ENCODE assay signal across 1 cellular context in the genomic region with DNA sequence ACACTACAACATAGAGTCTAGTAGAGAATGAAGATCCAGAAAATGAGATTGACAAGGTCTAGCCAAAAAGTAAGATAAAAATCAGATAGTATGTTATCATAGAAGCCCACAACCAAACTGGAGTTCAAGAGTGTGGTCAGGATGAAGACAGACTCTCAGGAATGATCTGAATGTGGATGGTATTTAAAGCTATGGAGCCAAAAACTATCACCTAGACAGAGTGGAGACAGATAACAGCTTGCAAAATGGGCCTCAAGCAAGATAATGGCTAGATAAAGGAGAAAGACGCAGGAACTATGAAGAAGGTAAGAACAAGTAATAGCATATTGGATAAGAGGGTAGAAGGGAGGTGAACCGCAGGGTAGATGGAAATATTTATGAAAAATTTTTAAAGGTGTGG.
TF ChIP-seq lines count a peak whose summit lies in the region.

No MANE protein-coding gene starts in this region.

TF ChIP-seq in IMR-90, 13 proteins besides CTCF, POLR2A, EP300 and RAD21:
- TF ChIP-seq RFX5 (IDR thresholded peaks at IDR 0.05; ENCODE audit: low read depth, low read length) (no peak), CHD1 (IDR thresholded peaks at IDR 0.05; ENCODE audit: low read depth, low read length) (no peak), SMC3 (IDR thresholded peaks at IDR 0.05; ENCODE audit: low read depth, low read length) (no peak), NFE2L2 (IDR thresholded peaks at IDR 0.05; ENCODE audit: low read depth, low read length) (no peak), MAFK (IDR thresholded peaks at IDR 0.05; ENCODE audit: low read depth, low read length) (no peak), CEBPB (IDR thresholded peaks at IDR 0.05; ENCODE audit: low read depth, low read length) (no peak), RCOR1 (IDR thresholded peaks at IDR 0.05; ENCODE audit: insufficient replicate concordance, low read length) (no peak), BHLHE40 (IDR thresholded peaks at IDR 0.05; ENCODE audit: low read depth, low read length) (no peak), MAZ (IDR thresholded peaks at IDR 0.05; ENCODE audit: borderline replicate concordance, low read depth, low read length) (no peak), FOS (IDR thresholded peaks at IDR 0.05; ENCODE audit: low read depth, low read length) (no peak), MXI1 (IDR thresholded peaks at IDR 0.05; ENCODE audit: borderline replicate concordance, low read depth, low read length) (no peak)
- TF ChIP-seq, protein P1, sequence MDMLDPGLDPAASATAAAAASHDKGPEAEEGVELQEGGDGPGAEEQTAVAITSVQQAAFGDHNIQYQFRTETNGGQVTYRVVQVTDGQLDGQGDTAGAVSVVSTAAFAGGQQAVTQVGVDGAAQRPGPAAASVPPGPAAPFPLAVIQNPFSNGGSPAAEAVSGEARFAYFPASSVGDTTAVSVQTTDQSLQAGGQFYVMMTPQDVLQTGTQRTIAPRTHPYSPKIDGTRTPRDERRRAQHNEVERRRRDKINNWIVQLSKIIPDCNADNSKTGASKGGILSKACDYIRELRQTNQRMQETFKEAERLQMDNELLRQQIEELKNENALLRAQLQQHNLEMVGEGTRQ (IDR thresholded peaks at IDR 0.05; ENCODE audit: low read depth, low read length) = no peak
- TF ChIP-seq, protein P2, sequence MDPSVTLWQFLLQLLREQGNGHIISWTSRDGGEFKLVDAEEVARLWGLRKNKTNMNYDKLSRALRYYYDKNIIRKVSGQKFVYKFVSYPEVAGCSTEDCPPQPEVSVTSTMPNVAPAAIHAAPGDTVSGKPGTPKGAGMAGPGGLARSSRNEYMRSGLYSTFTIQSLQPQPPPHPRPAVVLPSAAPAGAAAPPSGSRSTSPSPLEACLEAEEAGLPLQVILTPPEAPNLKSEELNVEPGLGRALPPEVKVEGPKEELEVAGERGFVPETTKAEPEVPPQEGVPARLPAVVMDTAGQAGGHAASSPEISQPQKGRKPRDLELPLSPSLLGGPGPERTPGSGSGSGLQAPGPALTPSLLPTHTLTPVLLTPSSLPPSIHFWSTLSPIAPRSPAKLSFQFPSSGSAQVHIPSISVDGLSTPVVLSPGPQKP (IDR thresholded peaks at IDR 0.05; ENCODE audit: borderline replicate concordance, low read depth, low read length) = no peak
